In the genomic region with DNA sequence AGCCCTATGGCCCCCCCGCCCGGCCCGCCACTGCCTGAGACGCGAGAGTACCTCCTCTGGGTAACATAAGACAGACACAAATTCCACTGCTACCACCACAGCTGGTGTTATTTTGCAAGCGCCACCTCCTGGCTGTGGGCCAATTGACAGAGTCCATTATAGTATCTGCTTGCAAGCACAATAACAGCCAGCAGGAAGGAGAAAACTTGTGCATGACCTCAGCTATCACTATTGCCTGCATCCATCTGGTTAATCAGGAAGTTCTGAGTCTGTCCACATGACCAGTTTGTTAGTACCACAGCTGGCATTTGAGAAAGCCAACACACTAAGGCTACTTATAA, we compare ENCODE assay signal across 8 cellular contexts. TPM values are rescaled to one million over a fixed set of nuclear protein-coding genes. Genes with fewer than 3 reads are reported as not detected.
A peak's percentile ranks its signal among the peaks of the same experiment; 100 is the strongest.
DNase-seq lines count a peak whose midpoint lies in the region; ATAC-seq and TF ChIP-seq lines count a peak whose summit lies in the region.

No MANE protein-coding gene starts in this region.

- H3K9me3 ChIP-seq in BLaER1 treated with 17β-estradiol and CSF1 and Interleukin-3, amounts not matched to agents 10 nM and 100 nM (replicated peaks in 1 of 11): peaks cover 0 to 13% (median 4%) of the 10 kb centered on the region in 11 experiments; a peak in 6 of 22 replicates
- H3K9me3 ChIP-seq in PC-9 (ENCODE audit: insufficient read depth, low read depth) (no peaks in the 10 kb centered on the region), esophagus squamous epithelium (no peaks in the 10 kb centered on the region), prostate gland (no peaks in the 10 kb centered on the region)

- 18% methylated on average over 3 of the region's 6 CpGs; no CpG with 5 or more reads in 1 of the 2 donors for WGBS in esophagus squamous epithelium, 2 donors
- WGBS in prostate gland: 4% methylated on average over 6 of the region's 6 CpGs

- TF ChIP-seq POLR2A in esophagus squamous epithelium (IDR thresholded peaks at IDR 0.05) (no peak), prostate gland (IDR thresholded peaks at IDR 0.05) (no peak)

- POLR2A ChIA-PET in PC-9 (lab: Charles Lee; ENCODE audit: unreplicated experiment): interaction anchor here (0.6 kb wide), 4 partner anchors 15 to 364 kb away, joined by 3 to 27 read pairs (median 4); no protein-coding TSS in a partner anchor

- no peaks in the 10 kb centered on the region for H4K20me1 ChIP-seq in BLaER1 treated with 17β-estradiol and CSF1 and Interleukin-3, amounts not matched to agents 10 nM and 100 nM
- no peaks in the 10 kb centered on the region for H4K20me1 ChIP-seq in PC-9 (ENCODE audit: insufficient read depth)

- peak; percentile 79 for DNase-seq in HT-29 (ENCODE audit: low spot score)
- peak; percentile 85 to 97 for DNase-seq in PC-9
- peak; percentile 38 for DNase-seq in esophagus squamous epithelium (lab: John Stamatoyannopoulos, UW)
- DNase-seq in prostate gland (ENCODE audit: low spot score): peak; percentile 54
- no peak for DNase-seq in epidermal melanocyte (ENCODE audit: insufficient read length, low spot score)

- H3K9ac ChIP-seq in BLaER1 treated with 17β-estradiol and CSF1 and Interleukin-3, amounts not matched to agents 10 nM and 100 nM: 0 out of 22 replicates have a peak overlapping the region, but pooled peaks of 1 of the 11 experiments have one; percentile 25

- no peak for ATAC-seq in HG02852 (IDR thresholded peaks at IDR 0.05; ENCODE audit: unreplicated experiment)
- ATAC-seq in HG03095 (IDR thresholded peaks at IDR 0.05; ENCODE audit: unreplicated experiment): no peak

- peak overlapping the region in 8 of 11 experiments; percentile 14 to 67 (median 54); a peak in 11 of 22 replicates for H3K27ac ChIP-seq in BLaER1 treated with 17β-estradiol and CSF1 and Interleukin-3, amounts not matched to agents 10 nM and 100 nM
- H3K27ac ChIP-seq in PC-9 (no peak overlapping the region; the same call in 1 of the 2 replicates), esophagus squamous epithelium (peak overlapping the region; percentile 78 to 84 (median 82)), prostate gland (no peak overlapping the region)

- CTCF ChIA-PET in PC-9 (lab: Charles Lee): interaction anchor here (0.6 kb wide), 1 partner anchor 1671 kb away, joined by 5 read pairs; the partner anchor contains the start of gene IL27RA

- H3K4me3 ChIP-seq in BLaER1 treated with 17β-estradiol and CSF1 and Interleukin-3, amounts not matched to agents 10 nM and 100 nM: no peak overlapping the region
- H3K4me3 ChIP-seq in PC-9: no peak overlapping the region
- H3K4me3 ChIP-seq in esophagus squamous epithelium: peak overlapping the region in 2 of 4 donors; percentile 2 to 37
- H3K4me3 ChIP-seq in prostate gland: no peak overlapping the region

- no peaks in the 10 kb centered on the region for H3K79me2 ChIP-seq in PC-9 (ENCODE audit: low read depth)

- intact Hi-C loops in PC-9 (cut with micrococcal nuclease; ENCODE audit: unreplicated experiment) (loop anchor here (1.0 kb wide), 4 partner anchors 29 to 135 kb away; partner anchors contain the start of genes CYP4F12 and CYP4F3), esophagus squamous epithelium (cut with DNase I) (no loop called here), prostate gland (cut with DNase I) (no loop called here)

- no peak overlapping the region for H2AFZ ChIP-seq in PC-9

- H3K9me2 ChIP-seq in PC-9 (ENCODE audit: insufficient read depth): no peaks in the 10 kb centered on the region

- peak overlapping the region; percentile 33 to 71 (median 56) for H3K4me2 ChIP-seq in BLaER1 treated with 17β-estradiol and CSF1 and Interleukin-3, amounts not matched to agents 10 nM and 100 nM
- H3K4me2 ChIP-seq in PC-9: peak overlapping the region; percentile 61

- no peaks in the 10 kb centered on the region for H3K27me3 ChIP-seq in BLaER1 treated with 17β-estradiol and CSF1 and Interleukin-3, amounts not matched to agents 10 nM and 100 nM
- H3K27me3 ChIP-seq in PC-9 (ENCODE audit: insufficient read depth, low read depth) (peaks cover 7% of the 10 kb centered on the region; the same call in 1 of the 2 replicates), esophagus squamous epithelium (no peaks in the 10 kb centered on the region), prostate gland (replicated peaks; ENCODE audit: insufficient read depth) (no peaks in the 10 kb centered on the region)

- H3F3A ChIP-seq in PC-9 (ENCODE audit: insufficient read depth, low read depth): peaks cover 16% of the 10 kb centered on the region; the same call in 1 of the 2 replicates

- TF ChIP-seq CTCF in PC-9 (conservative IDR thresholded peaks at IDR 0.05) (0 out of 2 replicates have a peak, but pooled peaks have one; percentile 28), esophagus squamous epithelium (IDR thresholded peaks at IDR 0.05) (peak in 1 of 6 experiments; percentile 20), prostate gland (IDR thresholded peaks at IDR 0.05) (no peak)

- BruUV-seq in PC-9 (replicated peaks; lab: Mats Ljungman, UMichigan): no TSS peak

- H3K36me3 ChIP-seq in BLaER1 treated with 17β-estradiol and CSF1 and Interleukin-3, amounts not matched to agents 10 nM and 100 nM: no peaks in the 10 kb centered on the region
- H3K36me3 ChIP-seq in PC-9 (ENCODE audit: low read depth) (no peaks in the 10 kb centered on the region), esophagus squamous epithelium (peaks cover 0 to 29% (median 0%) of the 10 kb centered on the region in 3 donors), prostate gland (no peaks in the 10 kb centered on the region)

- H3K4me1 ChIP-seq in BLaER1 treated with 17β-estradiol and CSF1 and Interleukin-3, amounts not matched to agents 10 nM and 100 nM: peaks cover 12 to 26% (median 21%) of the 10 kb centered on the region in 10 experiments
- H3K4me1 ChIP-seq in PC-9 (replicated peaks; ENCODE audit: insufficient read depth) (peaks cover 19% of the 10 kb centered on the region), esophagus squamous epithelium (peaks cover 17 to 34% (median 23%) of the 10 kb centered on the region in 3 donors), prostate gland (replicated peaks) (no peaks in the 10 kb centered on the region)

RNA-seq across cellular contexts. Expression of gene OR10H2, which starts 25.3 kb away (rescaled TPM):
- not detected in 2 replicates for total RNA-seq in HT-29 (2014; rRNA removed; shearing (Covaris generic))
- total RNA-seq in PC-9 (2021) (not detected in 2 replicates), esophagus squamous epithelium (not detected), prostate gland (not detected)

RNA-seq across cellular contexts. Expression of gene CYP4F12, which starts 29.7 kb away (rescaled TPM):
- 6.9 and 12.2 TPM in 2 replicates for total RNA-seq in HT-29 (2014; rRNA removed; shearing (Covaris generic))
- total RNA-seq in PC-9 (2021) (5.7 and 8.1 TPM in 2 replicates), esophagus squamous epithelium (10 to 100 TPM; 34.5 to 79.3 (median 61.0) TPM), prostate gland (10 to 100 TPM in 1 of 2 donors, 1 to 10 TPM in 1; 6.9 to 50.9 TPM)

RNA-seq across cellular contexts. Expression of gene OR10H3, which starts 35.2 kb away (rescaled TPM):
- not detected in 2 replicates for total RNA-seq in HT-29 (2014; rRNA removed; shearing (Covaris generic))
- total RNA-seq in PC-9 (2021) (not detected in 2 replicates), esophagus squamous epithelium (not detected), prostate gland (not detected)

Comparison
In these comparisons a context has a peak if more than half of its experiments do, and no peak if none do; other contexts are left out.
1. H3K27ac ChIP-seq: peak in BLaER1 treated with 17β-estradiol and CSF1 and Interleukin-3, amounts not matched to agents 10 nM and 100 nM (8 of 11) and esophagus squamous epithelium (4 of 4); none in PC-9 (single experiment) and prostate gland (0 of 2).